17 cellular contexts compared by ENCODE assay signal in genomic region chr1:35646043-35646442, GRCh38. TPM values are rescaled to one million over a fixed set of nuclear protein-coding genes. Genes with fewer than 3 reads are reported as not detected.
A peak's percentile ranks its signal among the peaks of the same experiment; 100 is the strongest.
DNase-seq lines count a peak whose midpoint lies in the region; ATAC-seq, FAIRE-seq and TF ChIP-seq lines count a peak whose summit lies in the region.
"Had no signal": no experiment of that assay in that cellular context is flagged by ENCODE, and none has a peak within 500 bp of the region (broad histone marks: within the 10 kb centered on the region; RNA-seq: fewer than 3 reads in every experiment).

No MANE protein-coding gene starts in this region.

- H3K27ac Mint-ChIP-seq in activated CD4-positive, alpha-beta T cell treated with anti-CD3 and anti-CD28 coated beads for 36 hours = no peak overlapping the region
- peak overlapping the region in 2 of 7 donors; percentile 2 to 3 for H3K27ac Mint-ChIP-seq in CD14-positive monocyte
- H3K27ac Mint-ChIP-seq: activated naive CD8-positive, alpha-beta T cell treated with anti-CD3 and anti-CD28 coated beads, Interleukin-2, amount 50 U/mL, for 24 hours had no signal

- H3K36me3 Mint-ChIP-seq in activated CD4-positive, alpha-beta T cell treated with anti-CD3 and anti-CD28 coated beads for 36 hours (ENCODE audit: low read depth) = peaks cover 3% of the 10 kb centered on the region
- H3K36me3 Mint-ChIP-seq in CD14-positive monocyte = no peaks in the 10 kb centered on the region

- H3K27me3 ChIP-seq in IMR-90 (ENCODE audit: control insufficient read depth, insufficient read depth, low read length) (peaks cover 21% of the 10 kb centered on the region), keratinocyte (ENCODE audit: control insufficient read depth, extremely low read depth, insufficient read depth, low read length) (peaks cover 10% of the 10 kb centered on the region)
- H3K27me3 ChIP-seq: Peyer's patch had no signal

- no peak overlapping the region for H2BK120ac ChIP-seq in IMR-90 (ENCODE audit: low read depth, low read length)

- H3K27ac ChIP-seq in IMR-90 (ENCODE audit: insufficient read depth, low read length) (no peak overlapping the region), keratinocyte (ENCODE audit: control insufficient read depth, insufficient read depth, low read length) (no peak overlapping the region)
- H3K27ac ChIP-seq: left lung, Peyer's patch had no signal

- H3K14ac ChIP-seq in IMR-90 (replicated peaks; ENCODE audit: low read depth, low read length) = no peak overlapping the region

- H3K4me1 Mint-ChIP-seq in activated CD4-positive, alpha-beta T cell treated with anti-CD3 and anti-CD28 coated beads for 36 hours = peaks cover 2% of the 10 kb centered on the region
- peaks cover 10% of the 10 kb centered on the region for H3K4me1 Mint-ChIP-seq in CD14-positive monocyte

- no peak overlapping the region for H3K4me2 ChIP-seq in IMR-90 (ENCODE audit: low read depth, low read length)
- H3K4me2 ChIP-seq in keratinocyte (ENCODE audit: control insufficient read depth, extremely low read depth, insufficient read depth, low read depth, low read length) = no peak overlapping the region

- H2AK9ac ChIP-seq in IMR-90 (replicated peaks; ENCODE audit: low read depth, low read length, poor library complexity) = no peak overlapping the region

- H3K56ac ChIP-seq in IMR-90 (ENCODE audit: extremely low read depth, insufficient read depth, low read length) = no peak overlapping the region

- in situ Hi-C loops in IMR-90 (cut with MboI; ENCODE audit: low sequenced_read_pairs) = no loop called here

- BruUV-seq in IMR-90 (replicated peaks; lab: Mats Ljungman, UMichigan) = no TSS peak

- no peak overlapping the region for H4K91ac ChIP-seq in IMR-90 (ENCODE audit: insufficient read depth, low read depth, low read length)

- ATAC-seq in IMR-90 (ENCODE audit: low read depth) = no peak
- ATAC-seq in activated CD4-positive, alpha-beta T cell treated with anti-CD3 and anti-CD28 coated beads for 36 hours = no peak
- ATAC-seq: activated naive CD8-positive, alpha-beta T cell treated with anti-CD3 and anti-CD28 coated beads, Interleukin-2, amount 50 U/mL, for 24 hours; left lung had no signal

- no peaks in the 10 kb centered on the region for H3K4me1 ChIP-seq in IMR-90 (ENCODE audit: control insufficient read depth, insufficient read depth, low read length)
- no peaks in the 10 kb centered on the region for H3K4me1 ChIP-seq in keratinocyte (ENCODE audit: control insufficient read depth, extremely low read depth, insufficient read depth, low read length)

- no peak for FAIRE-seq in keratinocyte (lab: Jason Lieb, UNC)
- FAIRE-seq: small intestine, TTC549 had no signal

- H2AFZ ChIP-seq in IMR-90 (replicated peaks; ENCODE audit: low read length, poor library complexity) = no peak overlapping the region
- H2AFZ ChIP-seq in keratinocyte (ENCODE audit: control insufficient read depth, low read length) = no peak overlapping the region

- H4K5ac ChIP-seq in IMR-90 (ENCODE audit: low read depth, low read length) = no peak overlapping the region

- H3K9ac ChIP-seq in IMR-90 (ENCODE audit: low read depth, low read length) (no peak overlapping the region), keratinocyte (ENCODE audit: control insufficient read depth, extremely low read depth, insufficient read depth, low read length) (no peak overlapping the region)

- no peak for TF ChIP-seq RAD21 in IMR-90 (IDR thresholded peaks at IDR 0.05; ENCODE audit: low read length)

- no peaks in the 10 kb centered on the region for H3K36me3 ChIP-seq in IMR-90 (ENCODE audit: control insufficient read depth, insufficient read depth, low read length)
- H3K36me3 ChIP-seq in keratinocyte (ENCODE audit: control insufficient read depth in 2 of 2, extremely low read depth in 1 of 2, insufficient read depth in 2 of 2, low read length in 2 of 2) = no peaks in the 10 kb centered on the region
- H3K36me3 ChIP-seq: left lung, Peyer's patch had no signal

- TF ChIP-seq CTCF in IMR-90 (conservative IDR thresholded peaks at IDR 0.05; ENCODE audit: low read depth, low read length) (0 out of 2 replicates have a peak, but pooled peaks have one; percentile 14), WI38 (IDR thresholded peaks at IDR 0.05; ENCODE audit: low read depth, low read length) (0 out of 2 replicates have a peak, but pooled peaks have one; percentile 11), keratinocyte (optimal IDR thresholded peaks at IDR 0.05 in 1 of 3, IDR thresholded peaks at IDR 0.05 in 1 of 3, conservative IDR thresholded peaks at IDR 0.05 in 1 of 3; ENCODE audit: extremely low read depth in 1 of 3, insufficient read depth in 2 of 3, low read length in 3 of 3) (peak; percentile 23 to 25 (median 24)), CD14-positive monocyte (IDR thresholded peaks at IDR 0.05) (no peak)

- POLR2A ChIA-PET in IMR-90 (lab: Charles Lee; ENCODE audit: unreplicated experiment) = no interaction called here
- POLR2A ChIA-PET in activated CD4-positive, alpha-beta T cell treated with anti-CD3 and anti-CD28 coated beads for 36 hours (lab: Charles Lee) = no interaction called here

- H2BK15ac ChIP-seq in IMR-90 (ENCODE audit: low read depth, low read length) = no peak overlapping the region

- DNase-seq in DMS 273 (lab: John Stamatoyannopoulos, UW; ENCODE audit: unreplicated experiment) (peak; percentile 50), DMS 273 treated with DMSO at 0.1 percent for 48 hours (lab: John Stamatoyannopoulos, UW) (no peak), IMR-90 (no peak), keratinocyte (ENCODE audit: low read depth, low spot score) (no peak), CD14-positive monocyte (ENCODE audit: low spot score) (no peak), NCI-H1436 (lab: John Stamatoyannopoulos, UW) (no peak)
- DNase-seq in activated CD4-positive, alpha-beta T cell treated with anti-CD3 and anti-CD28 coated beads for 36 hours = no peak
- DNase-seq: 8988T; activated CD8-positive, alpha-beta memory T cell treated with anti-CD3 and anti-CD28 coated beads, Interleukin-2, amount 50 U/mL, for 4 hours; activated naive CD8-positive, alpha-beta T cell treated with anti-CD3 and anti-CD28 coated beads, Interleukin-2, amount 50 U/mL, for 24 hours; DMS79; left lung; NCI-H1930; Peyer's patch; small intestine had no signal

- H3K4me3 Mint-ChIP-seq in activated CD4-positive, alpha-beta T cell treated with anti-CD3 and anti-CD28 coated beads for 36 hours = no peak overlapping the region
- peak overlapping the region in 1 of 2 donors; percentile 47 for H3K4me3 Mint-ChIP-seq in CD14-positive monocyte
- H3K4me3 Mint-ChIP-seq: activated naive CD8-positive, alpha-beta T cell treated with anti-CD3 and anti-CD28 coated beads, Interleukin-2, amount 50 U/mL, for 24 hours had no signal

- CTCF ChIA-PET in IMR-90 (lab: Yijun Ruan, JAX) = interaction anchor here (0.6 to 1.5 kb wide), 2 partner anchors 9 to 75 kb away, joined by 3 to 5 read pairs; no protein-coding TSS in a partner anchor
- CTCF ChIA-PET in activated CD4-positive, alpha-beta T cell treated with anti-CD3 and anti-CD28 coated beads for 36 hours (lab: Charles Lee) = interaction anchor here (0.6 to 1.4 kb wide), 7 partner anchors 15 to 195 kb away, joined by 3 to 5 read pairs (median 3); no protein-coding TSS in a partner anchor

- no peak overlapping the region for H2BK5ac ChIP-seq in IMR-90 (ENCODE audit: low read depth, low read length, poor library complexity, severe bottlenecking)

- dilution Hi-C loops in IMR-90 (cut with HindIII; ENCODE audit: low sequenced_read_pairs, unreplicated experiment) (no loop called here), keratinocyte (cut with MboI; ENCODE audit: extremely low pct_ligation_motif_present, low sequenced_read_pairs) (no loop called here)

- H3K79me1 ChIP-seq in IMR-90 (ENCODE audit: low read depth in 1 of 2, low read length in 2 of 2) = 0 out of 4 replicates have a peak, but pooled peaks cover 0 to 1% of the 10 kb centered on the region in 2 experiments

- intact Hi-C loops in IMR-90 (cut with micrococcal nuclease) (loop anchor here (10.0 kb wide), 1 partner anchor 119 kb away; the partner anchor contains the start of gene CLSPN), CD14-positive monocyte (cut with micrococcal nuclease) (loop anchor here in 1 of 2 donors (10.0 kb wide), 1 partner anchor 71 kb away; the partner anchor contains the start of gene TFAP2E)
- intact Hi-C loops in activated CD4-positive, alpha-beta T cell treated with anti-CD3 and anti-CD28 coated beads for 36 hours (cut with DNase I, micrococcal nuclease) = loop anchor here in 1 of 2 experiments (10.0 kb wide), 1 partner anchor 791 kb away; the partner anchor contains the start of gene SMIM12

- no peak overlapping the region for H4K8ac ChIP-seq in IMR-90 (ENCODE audit: low read depth in 2 of 2, low read length in 2 of 2)

- H3K4ac ChIP-seq in IMR-90 (ENCODE audit: low read depth, low read length) = no peak overlapping the region

- no peak overlapping the region for H2BK20ac ChIP-seq in IMR-90 (ENCODE audit: low read depth, low read length)

- H3K4me3 ChIP-seq in IMR-90 (ENCODE audit: insufficient read depth, low read depth, low read length) (no peak overlapping the region), WI38 (ENCODE audit: low read depth, low read length) (no peak overlapping the region), keratinocyte (ENCODE audit: control insufficient read depth in 2 of 3, extremely low read depth in 1 of 3, insufficient read depth in 2 of 3, low read depth in 1 of 3, low read length in 3 of 3) (no peak overlapping the region)
- H3K4me3 ChIP-seq: left lung, Peyer's patch had no signal

- H3K9me3 Mint-ChIP-seq in activated CD4-positive, alpha-beta T cell treated with anti-CD3 and anti-CD28 coated beads for 36 hours (ENCODE audit: low read depth) = no peaks in the 10 kb centered on the region
- peaks cover 0 to 2% (median 0%) of the 10 kb centered on the region in 7 donors for H3K9me3 Mint-ChIP-seq in CD14-positive monocyte
- H3K9me3 Mint-ChIP-seq: activated naive CD8-positive, alpha-beta T cell treated with anti-CD3 and anti-CD28 coated beads, Interleukin-2, amount 50 U/mL, for 24 hours had no signal

- WGBS in IMR-90 (ENCODE audit: extremely low coverage in 2 of 2, insufficient read length in 1 of 2), 2 experiments = no CpG with 5 or more reads among the region's 3 CpGs

- no peak overlapping the region for H3K23ac ChIP-seq in IMR-90 (ENCODE audit: low read depth, low read length)

- no peak overlapping the region for H3K18ac ChIP-seq in IMR-90 (ENCODE audit: low read depth, low read length)

- H4K20me1 ChIP-seq in IMR-90 (ENCODE audit: insufficient read depth, low read length) (no peaks in the 10 kb centered on the region), keratinocyte (ENCODE audit: control insufficient read depth, extremely low read depth, insufficient read depth, low read length) (no peaks in the 10 kb centered on the region)

- TF ChIP-seq POLR2A in IMR-90 (IDR thresholded peaks at IDR 0.05; ENCODE audit: low read depth, low read length) = no peak

- peaks cover 3% of the 10 kb centered on the region for H3K79me2 ChIP-seq in keratinocyte (ENCODE audit: control insufficient read depth, insufficient read depth, low read length)

- no peak overlapping the region for H2AK5ac ChIP-seq in IMR-90 (ENCODE audit: low read depth, low read length)

- no peaks in the 10 kb centered on the region for H3K9me1 ChIP-seq in IMR-90 (ENCODE audit: insufficient read depth, low read length)
- no peaks in the 10 kb centered on the region for H3K9me1 ChIP-seq in keratinocyte (ENCODE audit: control insufficient read depth, extremely low read depth, insufficient read depth, low read length)

- H3K27me3 Mint-ChIP-seq in activated CD4-positive, alpha-beta T cell treated with anti-CD3 and anti-CD28 coated beads for 36 hours = peaks cover 22% of the 10 kb centered on the region
- H3K27me3 Mint-ChIP-seq in CD14-positive monocyte (ENCODE audit: low read depth in 3 of 3) = peaks cover 20 to 47% (median 21%) of the 10 kb centered on the region in 3 donors

- H3K9me3 ChIP-seq in IMR-90 (ENCODE audit: control insufficient read depth, insufficient read depth, low read length) (no peaks in the 10 kb centered on the region), keratinocyte (ENCODE audit: control insufficient read depth, low read depth, low read length) (no peaks in the 10 kb centered on the region)
- H3K9me3 ChIP-seq: left lung, Peyer's patch had no signal

RNA-seq across cellular contexts. Expression of gene PSMB2, which starts 4.7 kb away (rescaled TPM):
- 23.8 and 28.1 TPM in 2 replicates for total RNA-seq in IMR-90 (2012; rRNA removed)
- 85.2 and 86.2 TPM in 2 replicates for polyA plus RNA-seq in IMR-90 (2012; rRNA removed)
- 60.7 and 114 TPM in 2 replicates for polyA plus RNA-seq in IMR-90 (2012; cell fraction: cytosol; rRNA removed)
- 20.2 and 34.7 TPM in 2 replicates for polyA plus RNA-seq in IMR-90 (2012; cell fraction: nucleus; rRNA removed; ENCODE audit: low replicate concordance)
- 95.5 to 108 TPM (median 104 TPM) in 3 replicates for polyA plus RNA-seq in keratinocyte
- 26.2 TPM for polyA plus RNA-seq in keratinocyte (2011; ENCODE audit: low read depth)
- polyA plus RNA-seq in keratinocyte (2011; cell fraction: cytosol; rRNA removed) = 102 and 128 TPM in 2 replicates
- polyA plus RNA-seq in keratinocyte (2011; cell fraction: nucleus; rRNA removed) = 74.8 TPM in 2 replicates
- polyA plus RNA-seq in keratinocyte (2012; ENCODE audit: low replicate concordance) = 73.9 and 101 TPM in 2 replicates
- polyA minus RNA-seq in keratinocyte = 92.0 to 180 TPM (median 99.6 TPM) in 3 replicates
- 96.1 TPM for polyA minus RNA-seq in keratinocyte (2011; cell fraction: cytosol; rRNA and poly(A)+ RNA removed)
- polyA minus RNA-seq in keratinocyte (2011; cell fraction: nucleus; rRNA and poly(A)+ RNA removed) = 21.3 and 38.9 TPM in 2 replicates
- total RNA-seq in activated CD4-positive, alpha-beta T cell treated with anti-CD3 and anti-CD28 coated beads for 36 hours = 100 to 1,000 TPM in 1 of 2 experiments, 10 to 100 TPM in 1; 97.1 to 125 TPM
- polyA plus RNA-seq in CD14-positive monocyte = 10 to 100 TPM; 78.6 to 84.1 TPM
